In genomic region chr3:101857279-101857678, GRCh38 we compare ENCODE assay signal across 11 cellular contexts. TPM values are rescaled to one million over a fixed set of nuclear protein-coding genes. Genes with fewer than 3 reads are reported as not detected.
DNase-seq lines count a peak whose midpoint lies in the region; ATAC-seq and TF ChIP-seq lines count a peak whose summit lies in the region.
"Had no signal": no experiment of that assay in that cellular context is flagged by ENCODE, and none has a peak within 500 bp of the region (broad histone marks: within the 10 kb centered on the region; RNA-seq: fewer than 3 reads in every experiment).

No MANE protein-coding gene starts in this region.

- TF ChIP-seq CTCF in right atrium auricular region (IDR thresholded peaks at IDR 0.05) (no peak), upper lobe of right lung (IDR thresholded peaks at IDR 0.05) (no peak), foreskin fibroblast (IDR thresholded peaks at IDR 0.05; ENCODE audit: low read depth, low read length) (no peak)

- H3K27me3 Mint-ChIP-seq in activated naive CD8-positive, alpha-beta T cell treated with anti-CD3 and anti-CD28 coated beads, Interleukin-2, amount 10 ng/mL, durations not matched to agents 7 days and 5 days = no peaks in the 10 kb centered on the region

- H3K9me3 Mint-ChIP-seq in activated naive CD8-positive, alpha-beta T cell treated with anti-CD3 and anti-CD28 coated beads, Interleukin-2, amount 10 ng/mL, durations not matched to agents 7 days and 5 days = no peaks in the 10 kb centered on the region

- ATAC-seq in Right ventricle myocardium inferior (no peak), upper lobe of right lung (no peak), HG03095 (IDR thresholded peaks at IDR 0.05; ENCODE audit: unreplicated experiment) (no peak)
- no peak for ATAC-seq in activated naive CD8-positive, alpha-beta T cell treated with anti-CD3 and anti-CD28 coated beads, Interleukin-2, amount 10 ng/mL, durations not matched to agents 7 days and 5 days (ENCODE audit: low read depth)

- no peak overlapping the region for H3K27ac Mint-ChIP-seq in activated naive CD8-positive, alpha-beta T cell treated with anti-CD3 and anti-CD28 coated beads, Interleukin-2, amount 10 ng/mL, durations not matched to agents 7 days and 5 days

- H3K4me3 ChIP-seq in right atrium auricular region (peak overlapping the region; percentile 7 to 9), upper lobe of right lung (no peak overlapping the region), foreskin fibroblast (ENCODE audit: low read depth in 1 of 2, low read length in 2 of 2) (no peak overlapping the region)

- H3K9me3 ChIP-seq in right atrium auricular region = no peaks in the 10 kb centered on the region
- no peaks in the 10 kb centered on the region for H3K9me3 ChIP-seq in upper lobe of right lung

- POLR2A ChIA-PET in activated naive CD8-positive, alpha-beta T cell treated with anti-CD3 and anti-CD28 coated beads, Interleukin-2, amount 10 ng/mL, durations not matched to agents 7 days and 5 days (lab: Charles Lee) = interaction anchor here (0.7 to 0.8 kb wide), 2 partner anchors 28 to 79 kb away, joined by 3 to 5 read pairs; no protein-coding TSS in a partner anchor

- H3K4me3 Mint-ChIP-seq in activated naive CD8-positive, alpha-beta T cell treated with anti-CD3 and anti-CD28 coated beads, Interleukin-2, amount 10 ng/mL, durations not matched to agents 7 days and 5 days = peak overlapping the region; percentile 29

- H3K4me1 ChIP-seq in right atrium auricular region = peaks cover 0 to 24% of the 10 kb centered on the region in 2 donors
- H3K4me1 ChIP-seq in upper lobe of right lung = peaks cover 57% of the 10 kb centered on the region
- H3K4me1 ChIP-seq: parathyroid adenoma had no signal

- peaks cover 91% of the 10 kb centered on the region for H3K36me3 ChIP-seq in right atrium auricular region
- peaks cover 92% of the 10 kb centered on the region for H3K36me3 ChIP-seq in upper lobe of right lung

- no peaks in the 10 kb centered on the region for H3K27me3 ChIP-seq in right atrium auricular region
- H3K27me3 ChIP-seq in upper lobe of right lung = no peaks in the 10 kb centered on the region

- intact Hi-C loops in Right ventricle myocardium inferior (cut with DNase I) = no loop called here
- intact Hi-C loops in upper lobe of right lung (cut with DNase I) = no loop called here

- H3K36me3 Mint-ChIP-seq in activated naive CD8-positive, alpha-beta T cell treated with anti-CD3 and anti-CD28 coated beads, Interleukin-2, amount 10 ng/mL, durations not matched to agents 7 days and 5 days = peaks cover 84% of the 10 kb centered on the region

- peaks cover 48% of the 10 kb centered on the region for H3K4me1 Mint-ChIP-seq in activated naive CD8-positive, alpha-beta T cell treated with anti-CD3 and anti-CD28 coated beads, Interleukin-2, amount 10 ng/mL, durations not matched to agents 7 days and 5 days

- H3K27ac ChIP-seq in right atrium auricular region (no peak overlapping the region), upper lobe of right lung (peak overlapping the region; percentile 32)
- H3K27ac ChIP-seq: parathyroid adenoma had no signal

- DNase-seq in right atrium auricular region (ENCODE audit: low spot score) (no peak), Right ventricle myocardium inferior (ENCODE audit: missing footprints) (no peak), medulla oblongata (ENCODE audit: extremely low spot score) (peak; percentile 27), upper lobe of right lung (no peak), SHP77 treated with DMSO at 0.1 percent for 48 hours (lab: John Stamatoyannopoulos, UW) (no peak), foreskin fibroblast (no peak)
- no peak for DNase-seq in activated naive CD8-positive, alpha-beta T cell treated with anti-CD3 and anti-CD28 coated beads, Interleukin-2, amount 10 ng/mL, durations not matched to agents 7 days and 5 days
- DNase-seq: EL, hippocampal formation had no signal

RNA-seq across cellular contexts. Expression of gene NFKBIZ, which starts 8.0 kb away (rescaled TPM):
- total RNA-seq in right atrium auricular region (10 to 100 TPM; 26.6 to 28.7 TPM), Right ventricle myocardium inferior (14.8 TPM), upper lobe of right lung (87.7 TPM)
- total RNA-seq in activated naive CD8-positive, alpha-beta T cell treated with anti-CD3 and anti-CD28 coated beads, Interleukin-2, amount 10 ng/mL, durations not matched to agents 7 days and 5 days = 10 to 100 TPM; 72.5 to 76.3 TPM

Comparison
In these comparisons a context has a peak if more than half of its experiments do, and no peak if none do; other contexts are left out.
1. H3K4me3 ChIP-seq: peak in right atrium auricular region (2 of 2); none in upper lobe of right lung (single experiment) and foreskin fibroblast (0 of 2).